8 cellular contexts compared by ENCODE assay signal in the genomic region with DNA sequence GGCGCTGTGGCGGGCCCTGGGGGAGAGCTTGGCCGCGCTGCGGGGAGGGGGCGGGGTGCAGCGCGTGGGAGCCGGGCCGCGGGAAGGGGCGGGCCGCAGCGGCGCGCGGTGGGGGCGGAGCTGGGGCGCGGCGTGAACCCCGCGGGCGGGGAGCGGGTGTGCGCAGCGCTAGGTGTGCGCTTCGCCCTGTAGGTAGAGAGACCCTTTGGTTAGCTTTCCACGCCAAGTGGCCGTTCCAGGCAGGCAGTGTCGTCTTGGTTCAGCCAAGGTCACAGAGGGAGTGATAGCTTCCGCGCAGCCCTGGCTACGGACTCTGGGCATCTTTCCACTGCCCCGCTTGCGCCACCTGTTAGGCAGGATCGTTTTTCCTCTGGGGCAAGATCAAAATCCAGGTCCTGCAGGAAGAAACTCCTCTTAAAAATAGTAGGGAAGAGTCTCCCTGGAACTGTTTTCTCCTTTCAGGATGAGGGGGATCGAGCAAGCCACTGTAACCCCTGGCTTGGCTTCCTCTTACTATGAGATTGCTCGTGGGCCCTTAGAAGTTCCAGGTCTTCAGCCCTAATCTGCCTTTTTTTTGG. TPM values are rescaled to one million over a fixed set of nuclear protein-coding genes. Genes with fewer than 3 reads are reported as not detected.
DNase-seq lines count a peak whose midpoint lies in the region; ATAC-seq and TF ChIP-seq lines count a peak whose summit lies in the region.

No MANE protein-coding gene starts in this region.

- no peaks in the 10 kb centered on the region for H3K27me3 Mint-ChIP-seq in activated CD4-positive, alpha-beta T cell treated with anti-CD3 and anti-CD28 coated beads, Interleukin-2, amount 10 ng/mL, durations not matched to agents 7 days and 5 days
- H3K27me3 Mint-ChIP-seq in GM23338 (ENCODE audit: insufficient read depth, low read depth, poor library complexity): peaks cover 13% of the 10 kb centered on the region
- no peaks in the 10 kb centered on the region for H3K27me3 Mint-ChIP-seq in activated T-helper 2 cell treated with anti-CD3 and anti-CD28 coated beads, Interferon-gamma antibody, Interleukin-2, Interleukin-4, amounts not matched to agents 10 μg/mL and 5 μg/mL and 100 μg/mL, durations not matched to agents 14 hours and 24 hours and 36 hours (ENCODE audit: low read depth)

- H3K4me3 ChIP-seq in GM23338 (peak overlapping the region; percentile 97), Karpas-422 (ENCODE audit: low read length) (peak overlapping the region; percentile 95), cardiac muscle cell (peak overlapping the region; percentile 55)

- TF ChIP-seq CTCF in GM23338 (conservative IDR thresholded peaks at IDR 0.05; ENCODE audit: low read depth in 2 of 2) (peak in 1 of 2 experiments; percentile 14; a peak in 1 of 4 replicates), cardiac muscle cell (IDR thresholded peaks at IDR 0.05; ENCODE audit: low read depth, low read length) (no peak)

- peaks cover 18% of the 10 kb centered on the region; the same call in 1 of the 2 replicates for H3F3A ChIP-seq in GM23338 (replicated peaks; ENCODE audit: low read depth)

- H3K4me3 Mint-ChIP-seq in activated CD4-positive, alpha-beta T cell treated with anti-CD3 and anti-CD28 coated beads, Interleukin-2, amount 10 ng/mL, durations not matched to agents 7 days and 5 days: peak overlapping the region; percentile 96
- peak overlapping the region; percentile 100 for H3K4me3 Mint-ChIP-seq in GM23338
- peak overlapping the region; percentile 98 for H3K4me3 Mint-ChIP-seq in activated T-helper 2 cell treated with anti-CD3 and anti-CD28 coated beads, Interferon-gamma antibody, Interleukin-2, Interleukin-4, amounts not matched to agents 10 μg/mL and 5 μg/mL and 100 μg/mL, durations not matched to agents 14 hours and 24 hours and 36 hours (ENCODE audit: low read depth)

- no peak; the same call in 2 of the 3 replicates for ATAC-seq in GM23338

- H4K20me1 ChIP-seq in GM23338 (replicated peaks; ENCODE audit: insufficient read depth): peaks cover 7% of the 10 kb centered on the region; the same call in 1 of the 2 replicates
- peaks cover 23% of the 10 kb centered on the region for H4K20me1 ChIP-seq in Karpas-422 (ENCODE audit: insufficient read depth, low read depth, low read length)

- POLR2A ChIA-PET in activated CD4-positive, alpha-beta T cell treated with anti-CD3 and anti-CD28 coated beads, Interleukin-2, amount 10 ng/mL, durations not matched to agents 7 days and 5 days (lab: Charles Lee): interaction anchor here (0.6 to 1.3 kb wide), 2 partner anchors 53 to 143 kb away, joined by 3 read pairs; no protein-coding TSS in a partner anchor

- H3K27ac Mint-ChIP-seq in activated CD4-positive, alpha-beta T cell treated with anti-CD3 and anti-CD28 coated beads, Interleukin-2, amount 10 ng/mL, durations not matched to agents 7 days and 5 days: peak overlapping the region; percentile 98
- peak overlapping the region; percentile 99 for H3K27ac Mint-ChIP-seq in GM23338
- peak overlapping the region; percentile 99 for H3K27ac Mint-ChIP-seq in activated T-helper 2 cell treated with anti-CD3 and anti-CD28 coated beads, Interferon-gamma antibody, Interleukin-2, Interleukin-4, amounts not matched to agents 10 μg/mL and 5 μg/mL and 100 μg/mL, durations not matched to agents 14 hours and 24 hours and 36 hours

- H3K27ac ChIP-seq in GM23338 (ENCODE audit: low read depth) (peak overlapping the region; percentile 99), Karpas-422 (ENCODE audit: low read length) (peak overlapping the region; percentile 84), cardiac muscle cell (peak overlapping the region; percentile 98)

- DNase-seq in activated CD4-positive, alpha-beta T cell treated with anti-CD3 and anti-CD28 coated beads, Interleukin-2, amount 10 ng/mL, durations not matched to agents 7 days and 5 days: no peak
- DNase-seq in activated CD4-positive, alpha-beta T cell treated with anti-CD3 and anti-CD28 coated beads, Interleukin-2, amount 50 U/mL, for 1 hour: no peak
- DNase-seq in GM23338 (ENCODE audit: low spot score) (peak; percentile 39), Karpas-422 (no peak), cardiac muscle cell (ENCODE audit: low read depth in 1 of 2, low spot score in 1 of 2) (peak; percentile 57), renal cortical epithelial cell (ENCODE audit: low read depth) (peak; percentile 33), NK-92 (lab: John Stamatoyannopoulos, UW; ENCODE audit: unreplicated experiment) (no peak)
- DNase-seq in activated T-helper 2 cell treated with anti-CD3 and anti-CD28 coated beads, Interferon-gamma antibody, Interleukin-2, Interleukin-4, amounts not matched to agents 10 μg/mL and 5 μg/mL and 100 μg/mL, durations not matched to agents 14 hours and 24 hours and 36 hours (ENCODE audit: low spot score): no peak

- H3K4me2 ChIP-seq in GM23338 (peak overlapping the region; percentile 93), Karpas-422 (ENCODE audit: low read depth, low read length, poor library complexity, severe bottlenecking) (peak overlapping the region; percentile 89)

- intact Hi-C loops in activated T-helper 2 cell treated with anti-CD3 and anti-CD28 coated beads, Interferon-gamma antibody, Interleukin-2, Interleukin-4, amounts not matched to agents 10 μg/mL and 5 μg/mL and 100 μg/mL, durations not matched to agents 14 hours and 24 hours and 36 hours (cut with micrococcal nuclease): loop anchor here (1.0 to 5.0 kb wide), 5 partner anchors 13 to 290 kb away; partner anchors contain the start of genes KAT5, SART1 and SF3B2

- peak overlapping the region; percentile 94 for H3K9ac ChIP-seq in Karpas-422 (ENCODE audit: low read length)

- peaks cover 17% of the 10 kb centered on the region; the same call in 1 of the 2 replicates for H3K4me1 ChIP-seq in GM23338 (ENCODE audit: insufficient read depth)
- peaks cover 27% of the 10 kb centered on the region for H3K4me1 ChIP-seq in Karpas-422 (ENCODE audit: low read length)
- H3K4me1 ChIP-seq in cardiac muscle cell (ENCODE audit: low read depth): no peaks in the 10 kb centered on the region

- H3K36me3 ChIP-seq in GM23338 (ENCODE audit: insufficient read depth): peaks cover 24% of the 10 kb centered on the region
- H3K36me3 ChIP-seq in Karpas-422 (ENCODE audit: insufficient read depth, low read length): peaks cover 34% of the 10 kb centered on the region
- peaks cover 26% of the 10 kb centered on the region for H3K36me3 ChIP-seq in cardiac muscle cell

- peaks cover 37% of the 10 kb centered on the region for H3K4me1 Mint-ChIP-seq in activated CD4-positive, alpha-beta T cell treated with anti-CD3 and anti-CD28 coated beads, Interleukin-2, amount 10 ng/mL, durations not matched to agents 7 days and 5 days
- peaks cover 22% of the 10 kb centered on the region for H3K4me1 Mint-ChIP-seq in GM23338
- peaks cover 18% of the 10 kb centered on the region for H3K4me1 Mint-ChIP-seq in activated T-helper 2 cell treated with anti-CD3 and anti-CD28 coated beads, Interferon-gamma antibody, Interleukin-2, Interleukin-4, amounts not matched to agents 10 μg/mL and 5 μg/mL and 100 μg/mL, durations not matched to agents 14 hours and 24 hours and 36 hours (ENCODE audit: low read depth)

- H2AFZ ChIP-seq in GM23338: peak overlapping the region; percentile 56; the same call in 1 of the 2 replicates
- H2AFZ ChIP-seq in Karpas-422 (ENCODE audit: low read length): no peak overlapping the region

- H3K79me2 ChIP-seq in GM23338 (replicated peaks; ENCODE audit: insufficient read depth) (peaks cover 39% of the 10 kb centered on the region), Karpas-422 (ENCODE audit: low read length) (peaks cover 40% of the 10 kb centered on the region)

- H3K9me3 ChIP-seq in Karpas-422 (ENCODE audit: low read length): no peaks in the 10 kb centered on the region
- H3K9me3 ChIP-seq in cardiac muscle cell (ENCODE audit: low read depth): no peaks in the 10 kb centered on the region

- peaks cover 43% of the 10 kb centered on the region for H3K36me3 Mint-ChIP-seq in activated CD4-positive, alpha-beta T cell treated with anti-CD3 and anti-CD28 coated beads, Interleukin-2, amount 10 ng/mL, durations not matched to agents 7 days and 5 days (ENCODE audit: low read depth)
- H3K36me3 Mint-ChIP-seq in GM23338 (ENCODE audit: low read depth): peaks cover 67% of the 10 kb centered on the region
- H3K36me3 Mint-ChIP-seq in activated T-helper 2 cell treated with anti-CD3 and anti-CD28 coated beads, Interferon-gamma antibody, Interleukin-2, Interleukin-4, amounts not matched to agents 10 μg/mL and 5 μg/mL and 100 μg/mL, durations not matched to agents 14 hours and 24 hours and 36 hours (ENCODE audit: low read depth): peaks cover 76% of the 10 kb centered on the region

- no peaks in the 10 kb centered on the region for H3K9me2 ChIP-seq in GM23338 (ENCODE audit: insufficient read depth)
- no peaks in the 10 kb centered on the region for H3K9me2 ChIP-seq in Karpas-422 (replicated peaks; ENCODE audit: insufficient read depth, low read length)

- CTCF ChIA-PET in activated CD4-positive, alpha-beta T cell treated with anti-CD3 and anti-CD28 coated beads, Interleukin-2, amount 10 ng/mL, durations not matched to agents 7 days and 5 days (lab: Charles Lee): interaction anchor here (1.0 to 1.5 kb wide), 6 partner anchors 11 to 223 kb away, joined by 4 to 13 read pairs (median 5); partner anchors contain the start of genes FIBP and MUS81

- H3K9me3 Mint-ChIP-seq in activated CD4-positive, alpha-beta T cell treated with anti-CD3 and anti-CD28 coated beads, Interleukin-2, amount 10 ng/mL, durations not matched to agents 7 days and 5 days: no peaks in the 10 kb centered on the region
- no peaks in the 10 kb centered on the region for H3K9me3 Mint-ChIP-seq in GM23338
- H3K9me3 Mint-ChIP-seq in activated T-helper 2 cell treated with anti-CD3 and anti-CD28 coated beads, Interferon-gamma antibody, Interleukin-2, Interleukin-4, amounts not matched to agents 10 μg/mL and 5 μg/mL and 100 μg/mL, durations not matched to agents 14 hours and 24 hours and 36 hours: no peaks in the 10 kb centered on the region

- no peaks in the 10 kb centered on the region for H3K27me3 ChIP-seq in GM23338 (ENCODE audit: insufficient read depth)
- no peaks in the 10 kb centered on the region for H3K27me3 ChIP-seq in Karpas-422 (ENCODE audit: low read length)
- no peaks in the 10 kb centered on the region for H3K27me3 ChIP-seq in cardiac muscle cell

RNA-seq across cellular contexts. Expression of gene BANF1, which starts 0.4 kb away (rescaled TPM):
- total RNA-seq in activated CD4-positive, alpha-beta T cell treated with anti-CD3 and anti-CD28 coated beads, Interleukin-2, amount 10 ng/mL, durations not matched to agents 7 days and 5 days: 100 to 1,000 TPM; 223 to 236 TPM
- 44.7 and 58.2 TPM in 2 replicates for total RNA-seq in GM23338 (2014; rRNA removed; shearing (Covaris generic))
- polyA plus RNA-seq in GM23338 (2016; fragmentation: Nextera tagmentation; extraction: Ambion mirVana) (765 and 903 TPM in 2 replicates), cardiac muscle cell (441 and 496 TPM in 2 replicates)
- 44.3 and 84.2 TPM in 2 replicates for total RNA-seq in Karpas-422 (2014; rRNA removed; shearing (Covaris generic); ENCODE audit: low replicate concordance)
- 272 and 281 TPM in 2 replicates for total RNA-seq in activated T-helper 2 cell treated with anti-CD3 and anti-CD28 coated beads, Interferon-gamma antibody, Interleukin-2, Interleukin-4, amounts not matched to agents 10 μg/mL and 5 μg/mL and 100 μg/mL, durations not matched to agents 14 hours and 24 hours and 36 hours
- total RNA-seq in cardiac muscle cell (72.2 and 77.0 TPM in 2 replicates), renal cortical epithelial cell (10.6 and 14.3 TPM in 2 replicates)

RNA-seq across cellular contexts. Expression of gene EIF1AD, which starts 0.8 kb away (rescaled TPM):
- total RNA-seq in activated CD4-positive, alpha-beta T cell treated with anti-CD3 and anti-CD28 coated beads, Interleukin-2, amount 10 ng/mL, durations not matched to agents 7 days and 5 days: 10 to 100 TPM; 50.4 to 54.4 TPM
- 30.8 and 32.1 TPM in 2 replicates for total RNA-seq in GM23338 (2014; rRNA removed; shearing (Covaris generic))
- 16.1 and 18.6 TPM in 2 replicates for polyA plus RNA-seq in GM23338 (2016; fragmentation: Nextera tagmentation; extraction: Ambion mirVana)
- 39.4 and 57.0 TPM in 2 replicates for total RNA-seq in Karpas-422 (2014; rRNA removed; shearing (Covaris generic); ENCODE audit: low replicate concordance)
- 64.5 and 65.2 TPM in 2 replicates for total RNA-seq in activated T-helper 2 cell treated with anti-CD3 and anti-CD28 coated beads, Interferon-gamma antibody, Interleukin-2, Interleukin-4, amounts not matched to agents 10 μg/mL and 5 μg/mL and 100 μg/mL, durations not matched to agents 14 hours and 24 hours and 36 hours
- total RNA-seq in cardiac muscle cell: 28.6 and 36.8 TPM in 2 replicates
- polyA plus RNA-seq in cardiac muscle cell: 24.6 and 30.8 TPM in 2 replicates
- total RNA-seq in renal cortical epithelial cell: 38.0 and 39.0 TPM in 2 replicates

RNA-seq across cellular contexts. Expression of gene CST6, which starts 9.1 kb away (rescaled TPM):
- not detected for total RNA-seq in activated CD4-positive, alpha-beta T cell treated with anti-CD3 and anti-CD28 coated beads, Interleukin-2, amount 10 ng/mL, durations not matched to agents 7 days and 5 days
- total RNA-seq in GM23338 (2014; rRNA removed; shearing (Covaris generic)): 4.2 and 5.9 TPM in 2 replicates
- polyA plus RNA-seq in GM23338 (2016; fragmentation: Nextera tagmentation; extraction: Ambion mirVana): 8.3 and 9.9 TPM in 2 replicates
- not detected in 2 replicates for total RNA-seq in Karpas-422 (2014; rRNA removed; shearing (Covaris generic); ENCODE audit: low replicate concordance)
- 0.69 and 0.75 TPM in 2 replicates for total RNA-seq in activated T-helper 2 cell treated with anti-CD3 and anti-CD28 coated beads, Interferon-gamma antibody, Interleukin-2, Interleukin-4, amounts not matched to agents 10 μg/mL and 5 μg/mL and 100 μg/mL, durations not matched to agents 14 hours and 24 hours and 36 hours
- total RNA-seq in cardiac muscle cell: not detected in 2 replicates
- not detected in 2 replicates for polyA plus RNA-seq in cardiac muscle cell
- 2.3 and 140 TPM in 2 replicates for total RNA-seq in renal cortical epithelial cell

RNA-seq across cellular contexts. Expression of gene CATSPER1, which starts 23.5 kb away (rescaled TPM):
- not detected for total RNA-seq in activated CD4-positive, alpha-beta T cell treated with anti-CD3 and anti-CD28 coated beads, Interleukin-2, amount 10 ng/mL, durations not matched to agents 7 days and 5 days
- not detected in 2 replicates for total RNA-seq in GM23338 (2014; rRNA removed; shearing (Covaris generic))
- polyA plus RNA-seq in GM23338 (2016; fragmentation: Nextera tagmentation; extraction: Ambion mirVana) (not detected in 2 replicates), cardiac muscle cell (not detected in 2 replicates)
- total RNA-seq in Karpas-422 (2014; rRNA removed; shearing (Covaris generic); ENCODE audit: low replicate concordance): not detected in 2 replicates
- 0.46 and 0.78 TPM in 2 replicates for total RNA-seq in activated T-helper 2 cell treated with anti-CD3 and anti-CD28 coated beads, Interferon-gamma antibody, Interleukin-2, Interleukin-4, amounts not matched to agents 10 μg/mL and 5 μg/mL and 100 μg/mL, durations not matched to agents 14 hours and 24 hours and 36 hours
- total RNA-seq in cardiac muscle cell (not detected in 2 replicates), renal cortical epithelial cell (0.65 TPM in 1 of 2 replicates, not detected in the other)

RNA-seq across cellular contexts. Expression of gene SART1, which starts 41.2 kb away (rescaled TPM):
- 10 to 100 TPM; 79.6 to 81.7 TPM for total RNA-seq in activated CD4-positive, alpha-beta T cell treated with anti-CD3 and anti-CD28 coated beads, Interleukin-2, amount 10 ng/mL, durations not matched to agents 7 days and 5 days
- 43.9 and 55.8 TPM in 2 replicates for total RNA-seq in GM23338 (2014; rRNA removed; shearing (Covaris generic))
- polyA plus RNA-seq in GM23338 (2016; fragmentation: Nextera tagmentation; extraction: Ambion mirVana) (91.0 and 105 TPM in 2 replicates), cardiac muscle cell (51.6 and 59.4 TPM in 2 replicates)
- total RNA-seq in Karpas-422 (2014; rRNA removed; shearing (Covaris generic); ENCODE audit: low replicate concordance): 23.1 and 63.2 TPM in 2 replicates
- total RNA-seq in activated T-helper 2 cell treated with anti-CD3 and anti-CD28 coated beads, Interferon-gamma antibody, Interleukin-2, Interleukin-4, amounts not matched to agents 10 μg/mL and 5 μg/mL and 100 μg/mL, durations not matched to agents 14 hours and 24 hours and 36 hours: 81.7 and 98.5 TPM in 2 replicates
- total RNA-seq in cardiac muscle cell (55.7 and 74.7 TPM in 2 replicates), renal cortical epithelial cell (10.8 and 43.3 TPM in 2 replicates)

Comparison
In these comparisons a context has a peak if more than half of its experiments do, and no peak if none do; other contexts are left out.
1. DNase-seq: peak in GM23338 (single experiment), cardiac muscle cell (2 of 2) and renal cortical epithelial cell (single experiment); none in activated CD4-positive, alpha-beta T cell treated with anti-CD3 and anti-CD28 coated beads, Interleukin-2, amount 10 ng/mL, durations not matched to agents 7 days and 5 days (single experiment), activated CD4-positive, alpha-beta T cell treated with anti-CD3 and anti-CD28 coated beads, Interleukin-2, amount 50 U/mL, for 1 hour (single experiment), Karpas-422 (single experiment), activated T-helper 2 cell treated with anti-CD3 and anti-CD28 coated beads, Interferon-gamma antibody, Interleukin-2, Interleukin-4, amounts not matched to agents 10 μg/mL and 5 μg/mL and 100 μg/mL, durations not matched to agents 14 hours and 24 hours and 36 hours (single experiment) and NK-92 (single experiment).
2. Peak in every context shown above with its lines, with median percentiles within 50 percentile points of each other: H3K27ac Mint-ChIP-seq, H3K4me3 Mint-ChIP-seq, H3K27ac ChIP-seq and H3K4me3 ChIP-seq.